15 cellular contexts compared by ENCODE assay signal in genomic region chr13:30053904-30054303, GRCh38.
"Had no signal": no experiment of that assay in that cellular context is flagged by ENCODE, and none has a peak within 500 bp of the region (broad histone marks: within the 10 kb centered on the region; RNA-seq: fewer than 3 reads in every experiment).

No MANE protein-coding gene starts in this region.

- H3K4me1 ChIP-seq: upper lobe of right lung had no signal

- H3K27me3 ChIP-seq: cardiac muscle cell had no signal

- H3K27ac ChIP-seq: cardiac muscle cell, upper lobe of right lung had no signal

- H3K4me3 Mint-ChIP-seq: activated B cell treated with CpG ODN at 0.5 μM for 24 hours; activated CD4-positive, alpha-beta memory T cell treated with anti-CD3 and anti-CD28 coated beads, Interleukin-2, amount 10 ng/mL, durations not matched to agents 7 days and 5 days; activated CD8-positive, alpha-beta memory T cell treated with anti-CD3 and anti-CD28 coated beads, Interleukin-2, amount 10 ng/mL, durations not matched to agents 7 days and 5 days; activated naive CD8-positive, alpha-beta T cell treated with anti-CD3 and anti-CD28 coated beads for 36 hours; dendritic cell treated with granulocyte-macrophage colony-stimulating factor and Interleukin-4, amounts not matched to agents 40 ng/mL and 50 ng/mL, for 4 days; T-helper 2 cell treated with Interferon-gamma antibody and Interleukin-4, amounts not matched to agents 5 μg/mL and 100 μg/mL, for 36 hours had no signal

- H3K4me3 ChIP-seq: cardiac muscle cell, upper lobe of right lung had no signal

- H3K36me3 ChIP-seq: cardiac muscle cell, upper lobe of right lung had no signal

- ATAC-seq: activated CD8-positive, alpha-beta memory T cell treated with anti-CD3 and anti-CD28 coated beads, Interleukin-2, amount 10 ng/mL, durations not matched to agents 7 days and 5 days; left ventricle myocardium superior; upper lobe of right lung had no signal

- H3K27me3 Mint-ChIP-seq: activated naive CD8-positive, alpha-beta T cell treated with anti-CD3 and anti-CD28 coated beads for 36 hours had no signal

- H3K27ac Mint-ChIP-seq: activated B cell treated with CpG ODN at 0.5 μM for 24 hours; activated CD4-positive, alpha-beta memory T cell treated with anti-CD3 and anti-CD28 coated beads, Interleukin-2, amount 10 ng/mL, durations not matched to agents 7 days and 5 days; activated CD8-positive, alpha-beta memory T cell treated with anti-CD3 and anti-CD28 coated beads, Interleukin-2, amount 10 ng/mL, durations not matched to agents 7 days and 5 days; activated naive CD8-positive, alpha-beta T cell treated with anti-CD3 and anti-CD28 coated beads for 36 hours; dendritic cell treated with granulocyte-macrophage colony-stimulating factor and Interleukin-4, amounts not matched to agents 40 ng/mL and 50 ng/mL, for 4 days; T-helper 2 cell treated with Interferon-gamma antibody and Interleukin-4, amounts not matched to agents 5 μg/mL and 100 μg/mL, for 36 hours had no signal

- DNase-seq: activated B cell treated with CpG ODN at 0.5 μM for 24 hours; activated CD4-positive, alpha-beta memory T cell treated with anti-CD3 and anti-CD28 coated beads, Interleukin-2, amount 10 ng/mL, durations not matched to agents 7 days and 5 days; activated CD4-positive, alpha-beta T cell treated with anti-CD3 and anti-CD28 coated beads for 4 hours; activated CD8-positive, alpha-beta memory T cell treated with anti-CD3 and anti-CD28 coated beads, Interleukin-2, amount 10 ng/mL, durations not matched to agents 7 days and 5 days; activated naive CD8-positive, alpha-beta T cell treated with anti-CD3 and anti-CD28 coated beads for 36 hours; amygdala; effector memory CD4-positive, alpha-beta T cell; kidney glomerular epithelial cell; left ventricle myocardium superior; stimulated activated CD8-positive, alpha-beta memory T cell treated with anti-CD3 and anti-CD28 coated beads, Interleukin-4, amount 100 ng/mL, for 48 hours; stimulated activated naive CD4-positive, alpha-beta T cell; upper lobe of right lung had no signal

- H3K36me3 Mint-ChIP-seq: activated naive CD8-positive, alpha-beta T cell treated with anti-CD3 and anti-CD28 coated beads for 36 hours had no signal

- H3K9me3 Mint-ChIP-seq: dendritic cell treated with granulocyte-macrophage colony-stimulating factor and Interleukin-4, amounts not matched to agents 40 ng/mL and 50 ng/mL, for 4 days had no signal
